In the genomic region with DNA sequence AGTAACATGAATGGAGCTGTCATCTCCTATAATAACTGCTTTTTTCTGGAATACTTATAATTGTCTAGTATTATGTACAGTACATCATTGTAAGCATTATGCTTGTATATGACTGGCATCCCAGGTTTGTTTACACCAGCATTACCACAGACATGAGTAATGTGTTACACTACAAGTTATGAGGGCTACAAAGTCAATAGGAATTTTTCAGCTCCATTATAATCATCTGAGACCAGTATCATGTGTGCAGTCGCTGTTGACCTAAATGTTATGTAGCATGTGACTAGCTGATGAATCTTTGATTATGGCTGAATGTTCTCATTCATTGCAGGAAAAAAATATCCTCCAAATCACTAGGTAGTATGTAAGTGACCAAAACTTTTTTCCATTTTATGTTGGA, we compare ENCODE assay signal across 9 cellular contexts. TPM values are rescaled to one million over a fixed set of nuclear protein-coding genes. Genes with fewer than 3 reads are reported as not detected.
DNase-seq lines count a peak whose midpoint lies in the region; ATAC-seq and TF ChIP-seq lines count a peak whose summit lies in the region.
"Had no signal": no experiment of that assay in that cellular context is flagged by ENCODE, and none has a peak within 500 bp of the region (broad histone marks: within the 10 kb centered on the region; RNA-seq: fewer than 3 reads in every experiment).

No MANE protein-coding gene starts in this region.

- H3K4me2 ChIP-seq in neuronal stem cell (ENCODE audit: insufficient read depth, low read length, poor library complexity, severe bottlenecking) = no peak overlapping the region

- H4K91ac ChIP-seq in neuronal stem cell (ENCODE audit: low read depth, low read length, poor library complexity) = no peak overlapping the region

- H3K14ac ChIP-seq in neuronal stem cell (ENCODE audit: low read length) = no peak overlapping the region

- in situ Hi-C loops in astrocyte of the spinal cord (cut with HindIII; ENCODE audit: low sequenced_read_pairs) = no loop called here

- peaks cover 5% of the 10 kb centered on the region for H3K79me1 ChIP-seq in neuronal stem cell (ENCODE audit: low read depth, low read length)

- H3K4me3 Mint-ChIP-seq in Calu3 (ENCODE audit: low read depth, unreplicated experiment) = no peak overlapping the region
- peak overlapping the region; percentile 50 for H3K4me3 Mint-ChIP-seq in natural killer cell treated with Interleukin-12 subunit alpha and Interleukin-12 subunit beta and Interleukin-15 and Interleukin-18, amount 100 ng/mL, for 72 hours

- H3K18ac ChIP-seq in neuronal stem cell (ENCODE audit: low read length) = no peak overlapping the region

- no peak overlapping the region for H2BK120ac ChIP-seq in neuronal stem cell (ENCODE audit: low read depth, low read length)

- CTCF ChIA-PET in Calu3 (lab: Charles Lee) = interaction anchor here (0.6 to 0.7 kb wide), 2 partner anchors 10 to 502 kb away, joined by 3 read pairs; no protein-coding TSS in a partner anchor

- no peak overlapping the region for H2AK5ac ChIP-seq in neuronal stem cell (ENCODE audit: low read depth, low read length)

- peaks cover 48% of the 10 kb centered on the region for H3K36me3 Mint-ChIP-seq in Calu3 (ENCODE audit: insufficient read depth, unreplicated experiment)
- peaks cover 6% of the 10 kb centered on the region for H3K36me3 Mint-ChIP-seq in natural killer cell treated with Interleukin-12 subunit alpha and Interleukin-12 subunit beta and Interleukin-15 and Interleukin-18, amount 100 ng/mL, for 72 hours

- BruUV-seq in Calu3 (replicated peaks; lab: Mats Ljungman, UMichigan) = no TSS peak

- no peaks in the 10 kb centered on the region for H3K27me3 ChIP-seq in neuronal stem cell (ENCODE audit: control insufficient read depth in 3 of 3, insufficient read depth in 3 of 3, low read depth in 1 of 3, low read length in 3 of 3)

- H3K27ac Mint-ChIP-seq in Calu3 (ENCODE audit: unreplicated experiment) = peak overlapping the region; percentile 24
- H3K27ac Mint-ChIP-seq in natural killer cell treated with Interleukin-12 subunit alpha and Interleukin-12 subunit beta and Interleukin-15 and Interleukin-18, amount 100 ng/mL, for 72 hours = no peak overlapping the region

- no peak overlapping the region for H2BK15ac ChIP-seq in neuronal stem cell (ENCODE audit: low read length)

- H3K27me3 Mint-ChIP-seq in Calu3 (ENCODE audit: unreplicated experiment) = no peaks in the 10 kb centered on the region
- H3K27me3 Mint-ChIP-seq in natural killer cell treated with Interleukin-12 subunit alpha and Interleukin-12 subunit beta and Interleukin-15 and Interleukin-18, amount 100 ng/mL, for 72 hours = no peaks in the 10 kb centered on the region

- WGBS in neuronal stem cell (ENCODE audit: extremely low coverage in 2 of 2, insufficient read length in 2 of 2, insufficient replicate concordance in 1 of 2), 2 donors = no CpG with 5 or more reads among the region's 1 CpG

- peaks cover 0 to 29% of the 10 kb centered on the region in 2 donors for H3K36me3 ChIP-seq in neuronal stem cell (replicated peaks in 1 of 2; ENCODE audit: control insufficient read depth in 2 of 2, insufficient read depth in 2 of 2, low read length in 2 of 2)

- TF ChIP-seq CTCF in Calu3 (IDR thresholded peaks at IDR 0.05; ENCODE audit: unreplicated experiment) (no peak), LNCaP clone FGC (IDR thresholded peaks at IDR 0.05; ENCODE audit: control insufficient read depth, extremely low read depth, insufficient read depth) (no peak), astrocyte of the spinal cord (IDR thresholded peaks at IDR 0.05; ENCODE audit: low read depth, low read length) (no peak)

- H3K9ac ChIP-seq in neuronal stem cell (ENCODE audit: low read depth, low read length, poor library complexity) = no peak overlapping the region

- no peak overlapping the region for H2BK5ac ChIP-seq in neuronal stem cell (ENCODE audit: low read length)

- H3K4ac ChIP-seq in neuronal stem cell (ENCODE audit: low read length) = no peak overlapping the region

- H3K4me3 ChIP-seq in LNCaP clone FGC (ENCODE audit: low read depth, low read length) = no peak overlapping the region
- H3K4me3 ChIP-seq in astrocyte of the spinal cord (ENCODE audit: low read depth, low read length) = no peak overlapping the region
- H3K4me3 ChIP-seq in neuronal stem cell (ENCODE audit: low read length in 2 of 2) = no peak overlapping the region
- H3K4me3 ChIP-seq: K562 had no signal

- peaks cover 4% of the 10 kb centered on the region in 2 donors for H3K4me1 ChIP-seq in neuronal stem cell (ENCODE audit: control insufficient read depth in 2 of 2, insufficient read depth in 1 of 2, low read depth in 1 of 2, low read length in 2 of 2)

- no peak overlapping the region for H2AFZ ChIP-seq in neuronal stem cell (ENCODE audit: low read length)

- DNase-seq in Calu3 (no peak), LNCaP clone FGC (ENCODE audit: low read depth) (peak; percentile 34), astrocyte of the spinal cord (ENCODE audit: low read depth, low spot score) (peak; percentile 27), caudate nucleus (lab: John Stamatoyannopoulos, UW) (no peak), neuronal stem cell (ENCODE audit: low spot score) (no peak)
- DNase-seq in natural killer cell treated with Interleukin-12 subunit alpha and Interleukin-12 subunit beta and Interleukin-15 and Interleukin-18, amount 100 ng/mL, for 72 hours (ENCODE audit: low spot score) = no peak
- DNase-seq: NCI-H510A treated with DMSO at 0.1 percent for 48 hours had no signal

- H3K4me1 Mint-ChIP-seq in Calu3 (ENCODE audit: low read depth, unreplicated experiment) = peaks cover 43% of the 10 kb centered on the region
- peaks cover 25 to 30% of the 10 kb centered on the region in 2 donors for H3K4me1 Mint-ChIP-seq in natural killer cell treated with Interleukin-12 subunit alpha and Interleukin-12 subunit beta and Interleukin-15 and Interleukin-18, amount 100 ng/mL, for 72 hours (ENCODE audit: low read depth in 2 of 2)

- H3K9me3 ChIP-seq in neuronal stem cell (replicated peaks in 1 of 2; ENCODE audit: control insufficient read depth in 2 of 2, insufficient read depth in 1 of 2, low read depth in 1 of 2, low read length in 2 of 2) = no peaks in the 10 kb centered on the region

- no peak for ATAC-seq in natural killer cell treated with Interleukin-12 subunit alpha and Interleukin-12 subunit beta and Interleukin-15 and Interleukin-18, amount 100 ng/mL, for 72 hours
- no peak for ATAC-seq in HG03159 (IDR thresholded peaks at IDR 0.05; ENCODE audit: unreplicated experiment)
- ATAC-seq: K562 had no signal

- no peak overlapping the region for H2BK12ac ChIP-seq in neuronal stem cell (ENCODE audit: low read length)

- no peaks in the 10 kb centered on the region for H3K9me3 Mint-ChIP-seq in Calu3 (ENCODE audit: low read depth, unreplicated experiment)
- no peaks in the 10 kb centered on the region for H3K9me3 Mint-ChIP-seq in natural killer cell treated with Interleukin-12 subunit alpha and Interleukin-12 subunit beta and Interleukin-15 and Interleukin-18, amount 100 ng/mL, for 72 hours

- intact Hi-C loops in Calu3 (cut with micrococcal nuclease; ENCODE audit: unreplicated experiment) = loop anchor here (5.0 to 10.0 kb wide), 3 partner anchors 91 to 619 kb away; a partner anchor contains a TSS

- H3K23ac ChIP-seq in neuronal stem cell (ENCODE audit: low read depth, low read length, poor library complexity) = no peak overlapping the region

- H4K8ac ChIP-seq in neuronal stem cell (ENCODE audit: low read depth, low read length) = no peak overlapping the region

- H3K27ac ChIP-seq in caudate nucleus (ENCODE audit: low read depth, low read length) = no peak overlapping the region
- H3K27ac ChIP-seq in neuronal stem cell (replicated peaks; ENCODE audit: low read length) = no peak overlapping the region

RNA-seq across cellular contexts. Expression of a gene that starts 2.2 kb away (rescaled TPM):
- 34.9 and 36.1 TPM in 2 replicates for total RNA-seq in Calu3 (2022)
- 10 to 100 TPM; 23.5 to 34.8 TPM for total RNA-seq in natural killer cell treated with Interleukin-12 subunit alpha and Interleukin-12 subunit beta and Interleukin-15 and Interleukin-18, amount 100 ng/mL, for 72 hours
- 51.0 TPM for polyA plus RNA-seq in neuronal stem cell (2013, experiment 1 of 2)
- polyA plus RNA-seq in neuronal stem cell (2013, experiment 2 of 2) = 54.2 TPM

Comparison
In these comparisons a context has a peak if more than half of its experiments do, and no peak if none do; other contexts are left out.
1. DNase-seq: peak in LNCaP clone FGC (single experiment) and astrocyte of the spinal cord (single experiment); none in Calu3 (single experiment), natural killer cell treated with Interleukin-12 subunit alpha and Interleukin-12 subunit beta and Interleukin-15 and Interleukin-18, amount 100 ng/mL, for 72 hours (single experiment), caudate nucleus (0 of 61) and neuronal stem cell (single experiment).